ENCODE assay signal across 13 cellular contexts in genomic region chr9:92740015-92740408, GRCh38. TPM values are rescaled to one million over a fixed set of nuclear protein-coding genes. Genes with fewer than 3 reads are reported as not detected.
DNase-seq lines count a peak whose midpoint lies in the region; ATAC-seq and TF ChIP-seq lines count a peak whose summit lies in the region.
"Had no signal": no experiment of that assay in that cellular context is flagged by ENCODE, and none has a peak within 500 bp of the region (broad histone marks: within the 10 kb centered on the region; RNA-seq: fewer than 3 reads in every experiment).

No MANE protein-coding gene starts in this region.

- intact Hi-C loops in OCI-LY7 (cut with micrococcal nuclease; ENCODE audit: unreplicated experiment) (no loop called here), esophagus squamous epithelium (cut with DNase I) (no loop called here), Calu3 (cut with micrococcal nuclease; ENCODE audit: unreplicated experiment) (no loop called here)

- H3K36me3 ChIP-seq in OCI-LY7 (ENCODE audit: insufficient read depth, low read length) (no peaks in the 10 kb centered on the region), esophagus squamous epithelium (no peaks in the 10 kb centered on the region), osteoblast (ENCODE audit: insufficient read depth, low read length) (no peaks in the 10 kb centered on the region), H7 (replicated peaks; ENCODE audit: control insufficient read depth, insufficient read depth, low read length) (no peaks in the 10 kb centered on the region)

- 27 to 30% methylated on average over 3 of the region's 3 CpGs for WGBS in esophagus squamous epithelium, 2 donors

- H3K9me3 Mint-ChIP-seq in Calu3 (ENCODE audit: low read depth, unreplicated experiment), result no peaks in the 10 kb centered on the region
- H3K9me3 Mint-ChIP-seq: GM23338, neural crest cell had no signal

- POLR2A ChIA-PET in OCI-LY7 (lab: Charles Lee), result interaction anchor here (0.8 to 1.4 kb wide), 3 partner anchors 11 to 24 kb away, joined by 3 to 6 read pairs (median 3); no protein-coding TSS in a partner anchor

- no peaks in the 10 kb centered on the region for H3K9me2 ChIP-seq in OCI-LY7 (ENCODE audit: insufficient read depth, low read length)

- H3K36me3 Mint-ChIP-seq in Calu3 (ENCODE audit: insufficient read depth, unreplicated experiment), result no peaks in the 10 kb centered on the region

- H3K4me1 ChIP-seq in OCI-LY7 (ENCODE audit: insufficient read depth, low read length, poor library complexity, severe bottlenecking) (peaks cover 62% of the 10 kb centered on the region), esophagus squamous epithelium (peaks cover 45 to 94% (median 60%) of the 10 kb centered on the region in 3 donors), osteoblast (ENCODE audit: insufficient read depth, low read length) (peaks cover 22% of the 10 kb centered on the region)

- H3K9me3 ChIP-seq in OCI-LY7 (ENCODE audit: low read length) (no peaks in the 10 kb centered on the region), esophagus squamous epithelium (no peaks in the 10 kb centered on the region), osteoblast (ENCODE audit: low read depth, low read length) (no peaks in the 10 kb centered on the region)

- H3K4me1 Mint-ChIP-seq in Calu3 (ENCODE audit: low read depth, unreplicated experiment), result peaks cover 5% of the 10 kb centered on the region

- H3K27ac ChIP-seq in OCI-LY7 (ENCODE audit: low read depth, low read length, poor library complexity, severe bottlenecking), result peak overlapping the region; percentile 49
- peak overlapping the region; percentile 66 to 80 (median 72) for H3K27ac ChIP-seq in esophagus squamous epithelium
- H3K27ac ChIP-seq in osteoblast (ENCODE audit: low read depth, low read length), result peak overlapping the region; percentile 49

- H3K4me3 Mint-ChIP-seq in Calu3 (ENCODE audit: low read depth, unreplicated experiment), result no peak overlapping the region
- H3K4me3 Mint-ChIP-seq: GM23338, neural crest cell had no signal

- H3K27ac Mint-ChIP-seq in Calu3 (ENCODE audit: unreplicated experiment), result no peak overlapping the region

- peak overlapping the region; percentile 78 for H3K4me2 ChIP-seq in OCI-LY7 (ENCODE audit: low read length)
- peak overlapping the region; percentile 47 for H3K4me2 ChIP-seq in osteoblast (ENCODE audit: insufficient read depth, low read length)
- H3K4me2 ChIP-seq: GM23338 had no signal

- TF ChIP-seq POLR2A in esophagus squamous epithelium (IDR thresholded peaks at IDR 0.05), result no peak

- BruUV-seq in OCI-LY7 (replicated peaks; lab: Mats Ljungman, UMichigan), result no TSS peak
- no TSS peak for BruUV-seq in Calu3 (replicated peaks; lab: Mats Ljungman, UMichigan)

- H4K20me1 ChIP-seq in OCI-LY7 (ENCODE audit: insufficient read depth, low read length) (peaks cover 28% of the 10 kb centered on the region), osteoblast (ENCODE audit: insufficient read depth, low read length) (peaks cover 56% of the 10 kb centered on the region)

- no peak overlapping the region for H3K4me3 ChIP-seq in OCI-LY7 (ENCODE audit: low read depth, low read length, poor library complexity, severe bottlenecking)
- H3K4me3 ChIP-seq in esophagus squamous epithelium, result no peak overlapping the region
- no peak overlapping the region for H3K4me3 ChIP-seq in osteoblast (ENCODE audit: insufficient read depth, low read length)
- H3K4me3 ChIP-seq in H7 (ENCODE audit: insufficient read depth, low read depth, low read length), result no peak overlapping the region
- H3K4me3 ChIP-seq: GM23338 had no signal

- no peak for TF ChIP-seq CTCF in OCI-LY7 (conservative IDR thresholded peaks at IDR 0.05; ENCODE audit: low read length)
- no peak for TF ChIP-seq CTCF in esophagus squamous epithelium (IDR thresholded peaks at IDR 0.05)
- no peak for TF ChIP-seq CTCF in osteoblast (IDR thresholded peaks at IDR 0.05; ENCODE audit: extremely low read depth, low read depth, low read length)
- no peak for TF ChIP-seq CTCF in Calu3 (IDR thresholded peaks at IDR 0.05; ENCODE audit: unreplicated experiment)

- H3K27me3 Mint-ChIP-seq in Calu3 (ENCODE audit: unreplicated experiment), result no peaks in the 10 kb centered on the region

- CTCF ChIA-PET in OCI-LY7 (lab: Charles Lee; ENCODE audit: unreplicated experiment) (no interaction called here), Calu3 (lab: Charles Lee) (no interaction called here)

- ATAC-seq in GM19397 (IDR thresholded peaks at IDR 0.05; ENCODE audit: unreplicated experiment), result no peak
- ATAC-seq: GM23338, PC-3 had no signal

- H2AFZ ChIP-seq in OCI-LY7 (ENCODE audit: low read length), result no peak overlapping the region
- H2AFZ ChIP-seq in osteoblast (ENCODE audit: low read length), result no peak overlapping the region
- H2AFZ ChIP-seq: GM23338 had no signal

- peak; percentile 65 for DNase-seq in CD1c-positive myeloid dendritic cell (ENCODE audit: extremely low spot score)
- no peak for DNase-seq in OCI-LY7 (ENCODE audit: low spot score)
- DNase-seq in esophagus squamous epithelium (lab: John Stamatoyannopoulos, UW), result no peak
- DNase-seq in osteoblast (ENCODE audit: insufficient read length, low spot score, missing footprints), result peak; percentile 78
- no peak for DNase-seq in Calu3
- no peak for DNase-seq in COR-L47 (lab: John Stamatoyannopoulos, UW)
- no peak for DNase-seq in H7
- DNase-seq: activated CD4-positive, alpha-beta T cell treated with anti-CD3 and anti-CD28 coated beads for 4 hours; NCI-H1092 treated with DMSO at 0.1 percent for 48 hours; PC-3 had no signal

- H3K79me2 ChIP-seq in OCI-LY7 (ENCODE audit: insufficient read depth, low read depth, low read length), result peaks cover 84% of the 10 kb centered on the region
- peaks cover 97% of the 10 kb centered on the region for H3K79me2 ChIP-seq in osteoblast (ENCODE audit: insufficient read depth, low read length)

- no peaks in the 10 kb centered on the region for H3K27me3 ChIP-seq in esophagus squamous epithelium
- no peaks in the 10 kb centered on the region for H3K27me3 ChIP-seq in osteoblast (ENCODE audit: insufficient read depth, low read length)
- H3K27me3 ChIP-seq in H7 (ENCODE audit: control insufficient read depth, insufficient read depth, low read length), result no peaks in the 10 kb centered on the region

RNA-seq across cellular contexts. Expression of gene BICD2, which starts 24.6 kb away (rescaled TPM):
- total RNA-seq in OCI-LY7 (2014; rRNA removed; shearing (Covaris generic)), result 71.0 and 71.7 TPM in 2 replicates
- total RNA-seq in OCI-LY7 (2022) (46.5 and 53.9 TPM in 2 replicates), esophagus squamous epithelium (100 to 1,000 TPM in 1 of 4 donors, 10 to 100 TPM in 3; 81.7 to 116 (median 91.1) TPM), osteoblast (31.8 and 33.3 TPM in 2 replicates), Calu3 (2022) (18.7 and 21.9 TPM in 2 replicates)
- 34.3 and 42.2 TPM in 2 replicates for total RNA-seq in H7 (2014; rRNA removed; shearing (Covaris generic))

Comparison
In these comparisons a context has a peak if more than half of its experiments do, and no peak if none do; other contexts are left out.
1. DNase-seq: peak in CD1c-positive myeloid dendritic cell (single experiment) and osteoblast (single experiment); none in OCI-LY7 (single experiment), esophagus squamous epithelium (single experiment), Calu3 (single experiment), COR-L47 (single experiment) and H7 (single experiment).
2. Peak in every context shown above with its lines, with median percentiles within 50 percentile points of each other: H3K27ac ChIP-seq.